Comparison of ENCODE assay signal across 1 cellular context in the genomic region with DNA sequence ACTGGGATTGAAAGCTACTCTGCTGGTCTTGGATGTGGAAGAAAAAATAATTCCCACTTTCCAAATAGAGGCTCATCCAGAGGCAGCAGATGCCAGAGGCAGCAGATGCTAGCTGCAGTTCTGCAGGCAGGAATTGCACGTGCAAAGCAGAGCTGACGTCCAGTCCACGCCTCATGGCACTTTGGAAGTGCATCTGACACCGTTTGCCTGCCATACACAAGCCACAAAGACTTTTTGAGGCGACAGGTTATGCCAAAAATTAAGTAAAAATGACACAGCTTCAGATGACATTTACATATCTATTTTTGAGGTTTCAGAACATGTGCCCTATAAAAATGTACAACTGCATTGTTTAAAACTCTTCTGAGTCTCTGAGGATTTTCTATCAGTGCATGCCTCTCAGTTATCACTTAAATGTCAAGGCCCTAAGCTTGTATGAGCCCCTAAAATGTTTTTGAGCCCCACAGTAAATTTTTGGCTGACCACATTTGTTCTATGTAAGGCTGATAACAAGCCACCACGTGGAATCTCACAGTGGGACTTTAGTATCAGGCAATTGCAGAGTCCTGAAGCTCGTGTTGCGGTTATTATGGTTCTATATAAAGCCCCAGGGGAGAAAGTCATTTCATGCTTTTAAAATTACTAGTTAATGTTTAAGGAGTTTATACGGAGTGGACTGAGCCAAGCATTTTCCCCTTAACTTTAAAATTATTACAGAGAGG.
TF ChIP-seq lines count a peak whose summit lies in the region.

No MANE protein-coding gene starts in this region.

TF ChIP-seq in HEK293, 187 proteins besides CTCF, POLR2A, EP300 and RAD21 (continued from another document):
- TF ChIP-seq, protein P1, sequence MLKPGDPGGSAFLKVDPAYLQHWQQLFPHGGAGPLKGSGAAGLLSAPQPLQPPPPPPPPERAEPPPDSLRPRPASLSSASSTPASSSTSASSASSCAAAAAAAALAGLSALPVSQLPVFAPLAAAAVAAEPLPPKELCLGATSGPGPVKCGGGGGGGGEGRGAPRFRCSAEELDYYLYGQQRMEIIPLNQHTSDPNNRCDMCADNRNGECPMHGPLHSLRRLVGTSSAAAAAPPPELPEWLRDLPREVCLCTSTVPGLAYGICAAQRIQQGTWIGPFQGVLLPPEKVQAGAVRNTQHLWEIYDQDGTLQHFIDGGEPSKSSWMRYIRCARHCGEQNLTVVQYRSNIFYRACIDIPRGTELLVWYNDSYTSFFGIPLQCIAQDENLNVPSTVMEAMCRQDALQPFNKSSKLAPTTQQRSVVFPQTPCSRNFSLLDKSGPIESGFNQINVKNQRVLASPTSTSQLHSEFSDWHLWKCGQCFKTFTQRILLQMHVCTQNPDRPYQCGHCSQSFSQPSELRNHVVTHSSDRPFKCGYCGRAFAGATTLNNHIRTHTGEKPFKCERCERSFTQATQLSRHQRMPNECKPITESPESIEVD (tag by site-specific recombination; IDR thresholded peaks at IDR 0.05): peak; percentile 75
- no peak for TF ChIP-seq ZNF518A (tag by site-specific recombination; conservative IDR thresholded peaks at IDR 0.05; ENCODE audit: low read depth)
TF ChIP-seq in HEK293: peak in this region for 7.
